In the genomic region with DNA sequence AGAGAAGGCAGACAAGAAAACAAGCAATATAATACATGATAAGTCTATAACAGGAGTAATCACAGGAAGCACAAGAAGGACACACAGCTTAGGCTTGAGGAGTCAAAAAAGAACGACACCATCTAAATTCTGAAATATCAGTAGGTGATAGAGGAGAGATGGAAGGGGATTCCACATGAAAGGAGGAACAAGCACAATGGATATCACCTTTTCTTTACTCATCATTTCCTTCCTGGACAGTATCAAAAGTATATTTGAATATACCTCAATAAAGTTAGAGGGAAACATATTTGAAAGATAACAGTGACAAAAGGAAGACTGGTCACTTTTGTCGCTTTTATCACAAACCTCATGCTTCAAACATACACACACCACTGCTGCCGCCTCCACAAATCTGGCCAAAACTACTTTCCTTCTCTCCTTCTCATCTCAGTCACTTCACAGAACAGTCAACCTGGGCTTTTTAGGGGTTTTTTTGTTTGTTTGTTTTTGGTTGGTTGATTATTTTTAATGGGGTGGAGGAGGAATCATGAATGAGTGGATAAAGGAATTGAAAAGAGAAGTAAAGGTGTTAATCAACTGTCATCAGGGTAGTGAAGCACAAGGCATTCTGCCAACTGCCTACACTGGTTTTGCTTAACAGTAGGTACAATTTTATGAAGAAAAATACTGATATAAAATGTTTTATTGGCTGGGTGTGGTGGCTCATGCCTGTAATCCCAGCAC, we compare ENCODE assay signal across 10 cellular contexts.
DNase-seq lines count a peak whose midpoint lies in the region; ATAC-seq lines count a peak whose summit lies in the region.
"Had no signal": no experiment of that assay in that cellular context is flagged by ENCODE, and none has a peak within 500 bp of the region (broad histone marks: within the 10 kb centered on the region; RNA-seq: fewer than 3 reads in every experiment).

No MANE protein-coding gene starts in this region.

- peak overlapping the region; percentile 13 to 79 for H3K27ac Mint-ChIP-seq in effector memory CD8-positive, alpha-beta T cell

- ATAC-seq in GM19035 (IDR thresholded peaks at IDR 0.05; ENCODE audit: unreplicated experiment), result peak; percentile 67
- ATAC-seq in HG03565 (IDR thresholded peaks at IDR 0.05; ENCODE audit: unreplicated experiment), result peak; percentile 44
- ATAC-seq in effector memory CD8-positive, alpha-beta T cell (replicated peaks), result peak; percentile 7
- ATAC-seq: PC-3 had no signal

- peaks cover 34 to 51% of the 10 kb centered on the region in 2 donors for H3K4me1 Mint-ChIP-seq in effector memory CD8-positive, alpha-beta T cell (ENCODE audit: low read depth in 2 of 2)

- H3K36me3 Mint-ChIP-seq in effector memory CD8-positive, alpha-beta T cell (ENCODE audit: insufficient read depth), result peaks cover 61% of the 10 kb centered on the region

- no peak for DNase-seq in effector memory CD8-positive, alpha-beta T cell
- no peak for DNase-seq in DMS 273 treated with DMSO at 0.1 percent for 48 hours (lab: John Stamatoyannopoulos, UW)
- no peak for DNase-seq in T1000 (lab: John Stamatoyannopoulos, UW)
- DNase-seq in COR-L47 (lab: John Stamatoyannopoulos, UW), result no peak
- DNase-seq in GOT3 (lab: John Stamatoyannopoulos, UW), result no peak
- DNase-seq: NCI-H187 treated with DMSO at 0.1 percent for 48 hours, PC-3 had no signal

- H3K4me3 Mint-ChIP-seq in effector memory CD8-positive, alpha-beta T cell, result peak overlapping the region; percentile 12 to 38

- no peaks in the 10 kb centered on the region for H3K9me3 Mint-ChIP-seq in effector memory CD8-positive, alpha-beta T cell

- H3K4me3 ChIP-seq in GM08714 (ENCODE audit: low read length), result peak overlapping the region; percentile 32

- no peaks in the 10 kb centered on the region for H3K27me3 Mint-ChIP-seq in effector memory CD8-positive, alpha-beta T cell

Comparison
In these comparisons a context has a peak if more than half of its experiments do, and no peak if none do; other contexts are left out.
1. ATAC-seq: peak in every context shown above with its lines; median percentile 67 in GM19035; 44 in HG03565; 7 in effector memory CD8-positive, alpha-beta T cell.